25 cellular contexts compared by ENCODE assay signal in genomic region chr3:126910231-126910630, GRCh38.
DNase-seq lines count a peak whose midpoint lies in the region; ATAC-seq, FAIRE-seq and TF ChIP-seq lines count a peak whose summit lies in the region.
"Had no signal": no experiment of that assay in that cellular context is flagged by ENCODE, and none has a peak within 500 bp of the region (broad histone marks: within the 10 kb centered on the region; RNA-seq: fewer than 3 reads in every experiment).

No MANE protein-coding gene starts in this region.

- DNase-seq in CD4-positive, alpha-beta T cell, result no peak
- no peak for DNase-seq in RWPE1 (ENCODE audit: low spot score)
- no peak for DNase-seq in immature natural killer cell
- no peak for DNase-seq in small intestine
- DNase-seq in naive thymus-derived CD4-positive, alpha-beta T cell, result no peak
- no peak for DNase-seq in G401 (ENCODE audit: low spot score)
- DNase-seq in SIG-M5 treated with dmso at 0.1 percent for 504 hours (lab: John Stamatoyannopoulos, UW; ENCODE audit: unreplicated experiment), result no peak
- DNase-seq: activated B cell treated with CpG ODN at 0.5 μM for 24 hours; activated CD8-positive, alpha-beta T cell treated with anti-CD3 and anti-CD28 coated beads for 36 hours; activated naive CD4-positive, alpha-beta T cell treated with anti-CD3 and anti-CD28 coated beads, Interleukin-2, amount 50 U/mL, for 16 hours; activated T-cell treated with anti-CD3 and anti-CD28 coated beads, Interleukin-2, amount 50 U/mL, for 24 hours; cerebellar nuclear complex; DMS79; foreskin keratinocyte; hippocampal formation; left ventricle myocardium superior; NCI-H1105 treated with DMSO at 0.1 percent for 48 hours; NCI-H446 treated with DMSO at 0.1 percent for 48 hours; retina; spleen; stimulated activated CD4-positive, alpha-beta T cell treated with anti-CD3 and anti-CD28 coated beads, Interleukin-4, amount 100 ng/mL, for 1 hour; stimulated activated naive CD8-positive, alpha-beta T cell treated with anti-CD3 and anti-CD28 coated beads, Interleukin-15, Interleukin-2, amounts not matched to agents 100 U/mL and 50 U/mL, for 24 hours; T1000; thyroid gland had no signal

- H3K27ac ChIP-seq in ACC112 (ENCODE audit: low read depth, low read length), result peak overlapping the region; percentile 97; the same call in 1 of the 2 replicates
- H3K27ac ChIP-seq in CD4-positive, alpha-beta T cell (ENCODE audit: low read depth, low read length), result no peak overlapping the region
- peak overlapping the region; percentile 97 for H3K27ac ChIP-seq in RWPE1
- no peak overlapping the region for H3K27ac ChIP-seq in small intestine (ENCODE audit: low read depth in 1 of 2, low read length in 1 of 2)
- H3K27ac ChIP-seq in naive thymus-derived CD4-positive, alpha-beta T cell (ENCODE audit: low read depth, low read length), result no peak overlapping the region
- H3K27ac ChIP-seq: thyroid gland had no signal

- H3K36me3 Mint-ChIP-seq in CD4-positive, alpha-beta T cell (ENCODE audit: low read depth), result peaks cover 17% of the 10 kb centered on the region
- peaks cover 5 to 16% (median 5%) of the 10 kb centered on the region in 3 donors for H3K36me3 Mint-ChIP-seq in immature natural killer cell
- H3K36me3 Mint-ChIP-seq in naive thymus-derived CD4-positive, alpha-beta T cell, result peaks cover 5 to 36% (median 11%) of the 10 kb centered on the region in 5 donors

- no peaks in the 10 kb centered on the region for H3K79me2 ChIP-seq in ACC112 (ENCODE audit: control insufficient read depth, insufficient read depth, low read length, unreplicated experiment)

- no peak overlapping the region for H3K4me3 Mint-ChIP-seq in CD4-positive, alpha-beta T cell
- peak overlapping the region; percentile 40 to 87 (median 74) for H3K4me3 Mint-ChIP-seq in immature natural killer cell
- peak overlapping the region in 1 of 10 donors; percentile 12 for H3K4me3 Mint-ChIP-seq in naive thymus-derived CD4-positive, alpha-beta T cell
- H3K4me3 Mint-ChIP-seq: activated CD8-positive, alpha-beta T cell treated with anti-CD3 and anti-CD28 coated beads for 36 hours; activated T-cell treated with anti-CD3 and anti-CD28 coated beads, Interleukin-2, amount 50 U/mL, for 24 hours had no signal

- H3K27me3 ChIP-seq in ACC112 (ENCODE audit: insufficient read depth, low read length), result no peaks in the 10 kb centered on the region
- H3K27me3 ChIP-seq in CD4-positive, alpha-beta T cell (ENCODE audit: control insufficient read depth, insufficient read depth, low read length), result no peaks in the 10 kb centered on the region
- no peaks in the 10 kb centered on the region for H3K27me3 ChIP-seq in small intestine (ENCODE audit: control insufficient read depth in 2 of 2, insufficient read depth in 2 of 2, low read length in 2 of 2)
- no peaks in the 10 kb centered on the region for H3K27me3 ChIP-seq in naive thymus-derived CD4-positive, alpha-beta T cell (ENCODE audit: control insufficient read depth in 2 of 2, insufficient read depth in 2 of 2, low read length in 2 of 2)
- H3K27me3 ChIP-seq: foreskin keratinocyte, thyroid gland had no signal

- in situ Hi-C loops in G401 (cut with HindIII; ENCODE audit: low sequenced_read_pairs), result no loop called here

- H3K4me3 ChIP-seq in ACC112 (ENCODE audit: low read depth, low read length) (no peak overlapping the region), small intestine (ENCODE audit: low read depth in 1 of 2, low read length in 2 of 2) (no peak overlapping the region)
- H3K4me3 ChIP-seq in naive thymus-derived CD4-positive, alpha-beta T cell (ENCODE audit: low read length), result no peak overlapping the region
- H3K4me3 ChIP-seq: spleen, thyroid gland had no signal

- no peak for FAIRE-seq in small intestine (lab: Jason Lieb, UNC)

- peaks cover 42% of the 10 kb centered on the region for H3K4me1 ChIP-seq in ACC112 (ENCODE audit: control insufficient read depth, insufficient read depth, low read length, unreplicated experiment)
- no peaks in the 10 kb centered on the region for H3K4me1 ChIP-seq in small intestine (ENCODE audit: control insufficient read depth in 2 of 2, insufficient read depth in 1 of 2, low read depth in 1 of 2, low read length in 1 of 2)
- H3K4me1 ChIP-seq in naive thymus-derived CD4-positive, alpha-beta T cell (ENCODE audit: control insufficient read depth in 2 of 2, insufficient read depth in 2 of 2, low read length in 2 of 2), result peaks cover 15 to 22% of the 10 kb centered on the region in 2 donors

- peaks cover 41% of the 10 kb centered on the region for H3K4me1 Mint-ChIP-seq in CD4-positive, alpha-beta T cell (ENCODE audit: low read depth)
- H3K4me1 Mint-ChIP-seq in immature natural killer cell, result peaks cover 56 to 59% of the 10 kb centered on the region in 2 donors
- H3K4me1 Mint-ChIP-seq in naive thymus-derived CD4-positive, alpha-beta T cell, result peaks cover 23 to 53% (median 37%) of the 10 kb centered on the region in 7 donors

- H3K27ac Mint-ChIP-seq in CD4-positive, alpha-beta T cell, result peak overlapping the region; percentile 77
- peak overlapping the region in 5 of 6 donors; percentile 63 to 79 (median 77) for H3K27ac Mint-ChIP-seq in immature natural killer cell
- H3K27ac Mint-ChIP-seq in naive thymus-derived CD4-positive, alpha-beta T cell, result no peak overlapping the region
- H3K27ac Mint-ChIP-seq: activated CD8-positive, alpha-beta T cell treated with anti-CD3 and anti-CD28 coated beads for 36 hours had no signal

- intact Hi-C loops in CD4-positive, alpha-beta T cell (cut with DNase I, micrococcal nuclease), result no loop called here
- intact Hi-C loops in naive thymus-derived CD4-positive, alpha-beta T cell (cut with micrococcal nuclease), result loop anchor here in 1 of 2 donors (10.0 kb wide), 1 partner anchor 385 kb away; no protein-coding TSS in a partner anchor

- POLR2A ChIA-PET in CD4-positive, alpha-beta T cell (lab: Charles Lee), result no interaction called here
- POLR2A ChIA-PET in RWPE1 (lab: Yijun Ruan, JAX; ENCODE audit: low non-redundant PET), result no interaction called here
- POLR2A ChIA-PET in naive thymus-derived CD4-positive, alpha-beta T cell (lab: Charles Lee), result no interaction called here

- no peak for ATAC-seq in CD4-positive, alpha-beta T cell (ENCODE audit: poor library complexity)
- no peak for ATAC-seq in naive thymus-derived CD4-positive, alpha-beta T cell
- ATAC-seq: activated CD8-positive, alpha-beta T cell treated with anti-CD3 and anti-CD28 coated beads for 36 hours; foreskin keratinocyte; left ventricle myocardium superior; stimulated activated naive CD8-positive, alpha-beta T cell treated with anti-CD3 and anti-CD28 coated beads, Interleukin-15, Interleukin-2, amounts not matched to agents 100 U/mL and 50 U/mL, for 24 hours had no signal

- no peaks in the 10 kb centered on the region for H3K9me3 ChIP-seq in CD4-positive, alpha-beta T cell (ENCODE audit: control insufficient read depth, low read length)
- no peaks in the 10 kb centered on the region for H3K9me3 ChIP-seq in small intestine (ENCODE audit: control insufficient read depth, low read depth)
- no peaks in the 10 kb centered on the region for H3K9me3 ChIP-seq in naive thymus-derived CD4-positive, alpha-beta T cell (ENCODE audit: control insufficient read depth in 2 of 3, low read length in 3 of 3)
- H3K9me3 ChIP-seq: spleen, thyroid gland had no signal

- CTCF ChIA-PET in CD4-positive, alpha-beta T cell (lab: Charles Lee), result no interaction called here
- CTCF ChIA-PET in RWPE1 (lab: Yijun Ruan, JAX), result no interaction called here
- CTCF ChIA-PET in naive thymus-derived CD4-positive, alpha-beta T cell (lab: Charles Lee), result no interaction called here

- no peaks in the 10 kb centered on the region for H3K27me3 Mint-ChIP-seq in CD4-positive, alpha-beta T cell
- peaks cover 36 to 55% (median 37%) of the 10 kb centered on the region in 3 donors for H3K27me3 Mint-ChIP-seq in immature natural killer cell (ENCODE audit: low read depth in 3 of 3)
- H3K27me3 Mint-ChIP-seq in naive thymus-derived CD4-positive, alpha-beta T cell, result peaks cover 0 to 5% (median 0%) of the 10 kb centered on the region in 5 donors
- H3K27me3 Mint-ChIP-seq: activated CD8-positive, alpha-beta T cell treated with anti-CD3 and anti-CD28 coated beads for 36 hours; activated T-cell treated with anti-CD3 and anti-CD28 coated beads, Interleukin-2, amount 50 U/mL, for 24 hours had no signal

- WGBS in small intestine, 3 donors, result 81 to 97% (median 95%) methylated on average over 3 of the region's 3 CpGs

- H3K36me3 ChIP-seq in ACC112 (ENCODE audit: insufficient read depth, low read length) (no peaks in the 10 kb centered on the region), small intestine (ENCODE audit: control insufficient read depth in 2 of 2, insufficient read depth in 2 of 2, low read length in 2 of 2) (no peaks in the 10 kb centered on the region)
- H3K36me3 ChIP-seq in naive thymus-derived CD4-positive, alpha-beta T cell (ENCODE audit: control insufficient read depth in 2 of 3, insufficient read depth in 3 of 3, low read length in 3 of 3), result peaks cover 0 to under 1% (median 0%) of the 10 kb centered on the region in 3 experiments
- H3K36me3 ChIP-seq: thyroid gland had no signal

- no peak overlapping the region for H2AFZ ChIP-seq in ACC112 (ENCODE audit: low read length, unreplicated experiment)

- H3K9me3 Mint-ChIP-seq in CD4-positive, alpha-beta T cell, result no peaks in the 10 kb centered on the region
- H3K9me3 Mint-ChIP-seq in immature natural killer cell, result peaks cover 0 to 5% (median 0%) of the 10 kb centered on the region in 6 donors
- peaks cover 0 to 5% (median 0%) of the 10 kb centered on the region in 11 donors for H3K9me3 Mint-ChIP-seq in naive thymus-derived CD4-positive, alpha-beta T cell
- H3K9me3 Mint-ChIP-seq: activated B cell treated with CpG ODN at 0.5 μM for 24 hours; activated T-cell treated with anti-CD3 and anti-CD28 coated beads, Interleukin-2, amount 50 U/mL, for 24 hours had no signal

- TF ChIP-seq CTCF in CD4-positive, alpha-beta T cell (IDR thresholded peaks at IDR 0.05), result no peak
- no peak for TF ChIP-seq CTCF in RWPE1 (conservative IDR thresholded peaks at IDR 0.05; ENCODE audit: low read depth)

Comparison
In these comparisons a context has a peak if more than half of its experiments do, and no peak if none do; other contexts are left out.
1. H3K27ac ChIP-seq: peak in ACC112 (single experiment) and RWPE1 (single experiment); none in CD4-positive, alpha-beta T cell (single experiment), small intestine (0 of 2) and naive thymus-derived CD4-positive, alpha-beta T cell (single experiment).
2. H3K27ac Mint-ChIP-seq: peak in CD4-positive, alpha-beta T cell (single experiment) and immature natural killer cell (5 of 6); none in naive thymus-derived CD4-positive, alpha-beta T cell (0 of 9).